In genomic region chr5:134091626-134092121, GRCh38 we compare ENCODE assay signal across 18 cellular contexts. TPM values are rescaled to one million over a fixed set of nuclear protein-coding genes. Genes with fewer than 3 reads are reported as not detected.
DNase-seq lines count a peak whose midpoint lies in the region; ATAC-seq, FAIRE-seq and TF ChIP-seq lines count a peak whose summit lies in the region.
"Had no signal": no experiment of that assay in that cellular context is flagged by ENCODE, and none has a peak within 500 bp of the region (broad histone marks: within the 10 kb centered on the region; RNA-seq: fewer than 3 reads in every experiment).

No MANE protein-coding gene starts in this region.

- no peak overlapping the region for H2BK15ac ChIP-seq in H1 (ENCODE audit: low read length)

- WGBS in H1 (ENCODE audit: extremely low coverage in 1 of 2, insufficient coverage in 1 of 2, insufficient read length in 1 of 2, insufficient replicate concordance in 2 of 2, low coverage in 1 of 2, low lambda C conversion rate in 2 of 2, missing lambda C conversion rate in 1 of 2), 2 experiments, result 92% methylated on average over 6 of the region's 6 CpGs; no CpG with 5 or more reads in 1 of the 2 experiments

- peaks cover 0 to 2% (median 0%) of the 10 kb centered on the region in 8 donors for H3K9me3 Mint-ChIP-seq in CD4-positive, alpha-beta memory T cell
- no peaks in the 10 kb centered on the region for H3K9me3 Mint-ChIP-seq in naive thymus-derived CD8-positive, alpha-beta T cell
- H3K9me3 Mint-ChIP-seq: activated T-helper 2 cell treated with anti-CD3 and anti-CD28 coated beads, Interferon-gamma antibody, Interleukin-2, Interleukin-4, amounts not matched to agents 10 μg/mL and 5 μg/mL and 100 μg/mL, durations not matched to agents 14 hours and 24 hours and 36 hours; nephron progenitor cell had no signal

- H3K9ac ChIP-seq in H1 (replicated peaks in 1 of 4; ENCODE audit: extremely low read depth in 1 of 4, low read depth in 3 of 4, low read length in 3 of 4), result no peak overlapping the region

- H4K20me1 ChIP-seq in PC-9 (ENCODE audit: insufficient read depth), result no peaks in the 10 kb centered on the region
- peaks cover 0 to 2% of the 10 kb centered on the region in 2 experiments for H4K20me1 ChIP-seq in H1 (replicated peaks in 1 of 2; ENCODE audit: control insufficient read depth in 1 of 2, insufficient read depth in 2 of 2, low read length in 2 of 2)

- H3K4me3 Mint-ChIP-seq in CD4-positive, alpha-beta memory T cell, result peak overlapping the region; percentile 32 to 85 (median 73)
- peak overlapping the region in 9 of 10 donors; percentile 48 to 81 (median 72) for H3K4me3 Mint-ChIP-seq in naive thymus-derived CD8-positive, alpha-beta T cell
- H3K4me3 Mint-ChIP-seq: nephron progenitor cell had no signal

- no peak for DNase-seq in CD4-positive, alpha-beta memory T cell
- DNase-seq in PC-9 (peak in 1 of 2 experiments; percentile 64), H1 (ENCODE audit: low read depth in 1 of 2, low spot score in 2 of 2) (no peak), cerebellar nuclear complex (lab: John Stamatoyannopoulos, UW) (no peak), T-helper 2 cell (no peak)
- no peak for DNase-seq in naive thymus-derived CD8-positive, alpha-beta T cell
- DNase-seq: brain microvascular endothelial cell; effector CD8-positive, alpha-beta T cell; H7; NCI-H146; NCI-H345; nephron progenitor cell had no signal

- H3K27ac Mint-ChIP-seq in CD4-positive, alpha-beta memory T cell, result peak overlapping the region; percentile 68 to 94 (median 91)
- peak overlapping the region; percentile 92 to 99 (median 96) for H3K27ac Mint-ChIP-seq in naive thymus-derived CD8-positive, alpha-beta T cell
- H3K27ac Mint-ChIP-seq: activated T-helper 2 cell treated with anti-CD3 and anti-CD28 coated beads, Interferon-gamma antibody, Interleukin-2, Interleukin-4, amounts not matched to agents 10 μg/mL and 5 μg/mL and 100 μg/mL, durations not matched to agents 14 hours and 24 hours and 36 hours; nephron progenitor cell had no signal

- H3K9me3 ChIP-seq in CD4-positive, alpha-beta memory T cell (ENCODE audit: control insufficient read depth in 1 of 2, low read length in 2 of 2), result no peaks in the 10 kb centered on the region
- no peaks in the 10 kb centered on the region for H3K9me3 ChIP-seq in PC-9 (ENCODE audit: insufficient read depth, low read depth)
- H3K9me3 ChIP-seq in H1 (ENCODE audit: insufficient read depth in 2 of 2, low read depth in 1 of 2, low read length in 1 of 2), result no peaks in the 10 kb centered on the region
- H3K9me3 ChIP-seq: SJSA1, suprapubic skin had no signal

- 0 out of 2 replicates have a peak overlapping the region, but pooled peaks have one; percentile 3 for H2BK12ac ChIP-seq in H1 (ENCODE audit: low read depth, low read length)

- H3K4me1 Mint-ChIP-seq in CD4-positive, alpha-beta memory T cell, result peaks cover 58 to 86% (median 75%) of the 10 kb centered on the region in 4 donors
- H3K4me1 Mint-ChIP-seq in naive thymus-derived CD8-positive, alpha-beta T cell, result peaks cover 48 to 95% (median 89%) of the 10 kb centered on the region in 4 donors

- no peak overlapping the region for H2BK20ac ChIP-seq in H1 (ENCODE audit: low read length)

- CTCF ChIA-PET in CD4-positive, alpha-beta memory T cell (lab: Charles Lee; ENCODE audit: partially characterized antibody), result interaction anchor here (1.2 to 2.3 kb wide), 2 partner anchors 18 to 52 kb away, joined by 3 to 12 read pairs; no protein-coding TSS in a partner anchor
- CTCF ChIA-PET in PC-9 (lab: Charles Lee) (no interaction called here), H1 (lab: Charles Lee; ENCODE audit: partially characterized antibody) (interaction anchor here (0.9 to 1.3 kb wide), 3 partner anchors 20 to 65 kb away, joined by 3 to 7 read pairs (median 5); no protein-coding TSS in a partner anchor)

- H3K4ac ChIP-seq in H1 (replicated peaks; ENCODE audit: insufficient read length, low read depth, low read length), result no peak overlapping the region

- no peaks in the 10 kb centered on the region for H3K27me3 Mint-ChIP-seq in CD4-positive, alpha-beta memory T cell
- H3K27me3 Mint-ChIP-seq in naive thymus-derived CD8-positive, alpha-beta T cell, result no peaks in the 10 kb centered on the region

- no peak overlapping the region for H3K56ac ChIP-seq in H1 (replicated peaks; ENCODE audit: insufficient read length, low read depth, low read length)

- H2BK5ac ChIP-seq in H1 (ENCODE audit: low read depth, low read length), result no peak overlapping the region

- H2AFZ ChIP-seq in PC-9 (0 out of 2 replicates have a peak overlapping the region, but pooled peaks have one; percentile 30), H1 (ENCODE audit: low read length) (no peak overlapping the region)

- H2BK120ac ChIP-seq in H1 (replicated peaks; ENCODE audit: low read depth, low read length), result no peak overlapping the region

- no peak overlapping the region for H4K8ac ChIP-seq in H1 (ENCODE audit: extremely low read depth, insufficient read depth, low read length)

- no peak overlapping the region for H4K91ac ChIP-seq in H1 (replicated peaks; ENCODE audit: insufficient read length, low read length)

- no peak overlapping the region for H4K5ac ChIP-seq in H1 (ENCODE audit: insufficient read length, low read depth, low read length)

- peak overlapping the region; percentile 71; the same call in 1 of the 2 replicates for H3K18ac ChIP-seq in H1 (ENCODE audit: extremely low read depth, low read length)

- H3K27ac ChIP-seq in CD4-positive, alpha-beta memory T cell (ENCODE audit: low read depth, low read length), result peak overlapping the region; percentile 39
- H3K27ac ChIP-seq in PC-9, result peak overlapping the region; percentile 93
- no peak overlapping the region for H3K27ac ChIP-seq in H1 (ENCODE audit: low read depth, low read length)
- H3K27ac ChIP-seq: brain microvascular endothelial cell, SJSA1, suprapubic skin had no signal

- H3K4me1 ChIP-seq in CD4-positive, alpha-beta memory T cell (ENCODE audit: insufficient read depth, low read length), result peaks cover 80% of the 10 kb centered on the region
- H3K4me1 ChIP-seq in PC-9 (replicated peaks; ENCODE audit: insufficient read depth) (peaks cover 47% of the 10 kb centered on the region), H1 (replicated peaks in 1 of 4; ENCODE audit: control insufficient read depth in 3 of 4, insufficient read depth in 4 of 4, low read length in 3 of 4) (peaks cover 0 to 10% (median under 1%) of the 10 kb centered on the region in 4 experiments; a peak in 4 of 7 replicates)
- H3K4me1 ChIP-seq: suprapubic skin had no signal

- no peaks in the 10 kb centered on the region for H3K36me3 ChIP-seq in CD4-positive, alpha-beta memory T cell (ENCODE audit: insufficient read depth, low read length)
- H3K36me3 ChIP-seq in PC-9 (ENCODE audit: low read depth), result no peaks in the 10 kb centered on the region
- H3K36me3 ChIP-seq in H1 (ENCODE audit: control insufficient read depth in 2 of 4, insufficient read depth in 4 of 4, low read length in 3 of 4), result no peaks in the 10 kb centered on the region
- H3K36me3 ChIP-seq: brain microvascular endothelial cell, SJSA1, suprapubic skin had no signal

- no peak for TF ChIP-seq EP300 in H1 (IDR thresholded peaks at IDR 0.05; ENCODE audit: borderline replicate concordance in 1 of 2, low read depth in 2 of 2, low read length in 2 of 2)

- peak overlapping the region; percentile 72 for H3K4me2 ChIP-seq in PC-9
- no peak overlapping the region for H3K4me2 ChIP-seq in H1 (ENCODE audit: insufficient read depth in 1 of 2, low read depth in 2 of 2, low read length in 2 of 2)

- intact Hi-C loops in CD4-positive, alpha-beta memory T cell (cut with micrococcal nuclease), result no loop called here
- intact Hi-C loops in PC-9 (cut with micrococcal nuclease; ENCODE audit: unreplicated experiment), result loop anchor here (2.0 kb wide), 1 partner anchor 33 kb away; no protein-coding TSS in a partner anchor

- ATAC-seq in naive thymus-derived CD8-positive, alpha-beta T cell, result no peak
- no peak for ATAC-seq in GM21360 (IDR thresholded peaks at IDR 0.05; ENCODE audit: unreplicated experiment)

- no peaks in the 10 kb centered on the region for H3K23me2 ChIP-seq in H1 (ENCODE audit: low read depth, low read length)

- H3K14ac ChIP-seq in H1 (ENCODE audit: insufficient read length), result no peak overlapping the region

- TF ChIP-seq CTCF in PC-9 (conservative IDR thresholded peaks at IDR 0.05) (no peak), H1 (IDR thresholded peaks at IDR 0.05; ENCODE audit: control extremely low read depth in 1 of 3, insufficient read depth in 1 of 3, low read depth in 1 of 3, low read length in 3 of 3) (no peak)

- H3K27me3 ChIP-seq in CD4-positive, alpha-beta memory T cell (ENCODE audit: insufficient read depth, low read length), result no peaks in the 10 kb centered on the region
- H3K27me3 ChIP-seq in PC-9 (ENCODE audit: insufficient read depth, low read depth), result no peaks in the 10 kb centered on the region
- 0 out of 7 replicates have a peak, but pooled peaks cover 0 to 3% (median 0%) of the 10 kb centered on the region in 4 experiments for H3K27me3 ChIP-seq in H1 (replicated peaks in 1 of 4; ENCODE audit: control insufficient read depth in 3 of 4, extremely low read depth in 1 of 4, insufficient read depth in 3 of 4, low read length in 3 of 4)
- H3K27me3 ChIP-seq: brain microvascular endothelial cell, SJSA1, suprapubic skin had no signal

- peak; percentile 24 for FAIRE-seq in H1 (lab: Jason Lieb, UNC)
- FAIRE-seq: frontal cortex had no signal

- H3K9me2 ChIP-seq in PC-9 (ENCODE audit: insufficient read depth), result no peaks in the 10 kb centered on the region

- H3K4me3 ChIP-seq in CD4-positive, alpha-beta memory T cell (ENCODE audit: low read length in 2 of 2), result peak overlapping the region in 1 of 2 donors; percentile 29
- H3K4me3 ChIP-seq in PC-9, result no peak overlapping the region; the same call in 1 of the 2 replicates
- H3K4me3 ChIP-seq in H1 (ENCODE audit: extremely low read depth in 1 of 4, insufficient read depth in 2 of 4, low read depth in 3 of 4, low read length in 4 of 4), result no peak overlapping the region
- H3K4me3 ChIP-seq: lung, SJSA1, suprapubic skin had no signal

- no peak overlapping the region for H2AK5ac ChIP-seq in H1 (ENCODE audit: low read depth, low read length)

- no peaks in the 10 kb centered on the region for H3K79me1 ChIP-seq in H1 (ENCODE audit: low read depth, low read length)

- BruUV-seq in PC-9 (replicated peaks; lab: Mats Ljungman, UMichigan), result no TSS peak

- no peak for TF ChIP-seq RAD21 in H1 (IDR thresholded peaks at IDR 0.05 in 1 of 2, conservative IDR thresholded peaks at IDR 0.05 in 1 of 2; ENCODE audit: low read depth in 2 of 2, low read length in 2 of 2)

- peaks cover 45% of the 10 kb centered on the region for H3F3A ChIP-seq in PC-9 (ENCODE audit: insufficient read depth, low read depth)

- POLR2A ChIA-PET in CD4-positive, alpha-beta memory T cell (lab: Charles Lee; ENCODE audit: partially characterized antibody), result interaction anchor here (1.2 to 6.8 kb wide), 5 partner anchors 10 to 84 kb away, joined by 3 to 58 read pairs (median 31); no protein-coding TSS in a partner anchor
- POLR2A ChIA-PET in PC-9 (lab: Charles Lee; ENCODE audit: unreplicated experiment) (no interaction called here), H1 (lab: Charles Lee; ENCODE audit: partially characterized antibody) (no interaction called here)
- POLR2A ChIA-PET in naive thymus-derived CD8-positive, alpha-beta T cell (lab: Charles Lee), result interaction anchor here (0.8 to 2.9 kb wide), 2 partner anchors 8 to 11 kb away, joined by 3 to 31 read pairs; no protein-coding TSS in a partner anchor

- H3K79me2 ChIP-seq in PC-9 (ENCODE audit: low read depth), result no peaks in the 10 kb centered on the region
- no peaks in the 10 kb centered on the region for H3K79me2 ChIP-seq in H1 (ENCODE audit: control insufficient read depth in 1 of 2, insufficient read depth in 2 of 2, low read length in 2 of 2)

- no peak overlapping the region for H3K23ac ChIP-seq in H1 (ENCODE audit: insufficient read length)

- TF ChIP-seq POLR2A in H1 (IDR thresholded peaks at IDR 0.05; ENCODE audit: control extremely low read depth in 1 of 2, low read depth in 2 of 2, low read length in 2 of 2), result no peak

- H3K36me3 Mint-ChIP-seq in CD4-positive, alpha-beta memory T cell, result peaks cover 0 to 6% of the 10 kb centered on the region in 2 donors
- peaks cover 0 to 3% (median 0%) of the 10 kb centered on the region in 3 donors for H3K36me3 Mint-ChIP-seq in naive thymus-derived CD8-positive, alpha-beta T cell

RNA-seq across cellular contexts. Expression of gene TCF7, which starts 22.8 kb away (rescaled TPM):
- 100 to 1,000 TPM; 770 to 841 TPM for total RNA-seq in CD4-positive, alpha-beta memory T cell
- 100 to 1,000 TPM; 102 to 474 TPM for polyA plus RNA-seq in CD4-positive, alpha-beta memory T cell
- 8.9 and 13.0 TPM in 2 replicates for total RNA-seq in PC-9 (2021)
- total RNA-seq in H1 (2021; fragmentation: NEBNext Ultra II Directional; extraction: Animal tissue kit (Norgen Biotek cat#: 25700)), result 6.8 and 8.5 TPM in 2 replicates
- 4.7 and 5.7 TPM in 2 replicates for polyA plus RNA-seq in H1 (2011; rRNA removed)
- polyA plus RNA-seq in H1 (2011; cell fraction: cytosol; rRNA removed), result 4.2 TPM
- 10.6 TPM for polyA plus RNA-seq in H1 (2011; cell fraction: nucleus; rRNA removed)
- polyA plus RNA-seq in H1 (2012, experiment 1 of 2), result 6.8 to 10.4 TPM (median 8.2 TPM) in 4 replicates
- 4.8 TPM for polyA plus RNA-seq in H1 (2012, experiment 2 of 2)
- 6.7 TPM for polyA plus RNA-seq in H1 (2013, experiment 1 of 2)
- polyA plus RNA-seq in H1 (2013, experiment 2 of 2), result 7.1 TPM
- 8.4 and 9.1 TPM in 2 replicates for polyA minus RNA-seq in H1 (2011; rRNA and poly(A)+ RNA removed)
- polyA minus RNA-seq in H1 (2011; cell fraction: cytosol; rRNA and poly(A)+ RNA removed), result 8.4 TPM
- polyA minus RNA-seq in H1 (2011; cell fraction: nucleus; rRNA and poly(A)+ RNA removed), result 21.1 TPM
- 100 to 1,000 TPM; 910 to 911 TPM for total RNA-seq in naive thymus-derived CD8-positive, alpha-beta T cell
- 100 to 1,000 TPM; 207 to 600 (median 328) TPM for polyA plus RNA-seq in naive thymus-derived CD8-positive, alpha-beta T cell

Comparison
In these comparisons a context has a peak if more than half of its experiments do, and no peak if none do; other contexts are left out.
1. RNA of gene TCF7, which starts 22.8 kb away (total RNA-seq): 910 to 911 TPM in naive thymus-derived CD8-positive, alpha-beta T cell and 770 to 841 TPM in CD4-positive, alpha-beta memory T cell; 8.9 to 13.0 TPM in PC-9 and 6.8 to 8.5 TPM in H1; every median in the first group is over 10 times any median in the second.
2. POLR2A ChIA-PET loops: an anchor here in CD4-positive, alpha-beta memory T cell (1.2 to 6.8 kb wide) and naive thymus-derived CD8-positive, alpha-beta T cell (0.8 to 2.9 kb wide); none called in PC-9 and H1.